In the genomic region with DNA sequence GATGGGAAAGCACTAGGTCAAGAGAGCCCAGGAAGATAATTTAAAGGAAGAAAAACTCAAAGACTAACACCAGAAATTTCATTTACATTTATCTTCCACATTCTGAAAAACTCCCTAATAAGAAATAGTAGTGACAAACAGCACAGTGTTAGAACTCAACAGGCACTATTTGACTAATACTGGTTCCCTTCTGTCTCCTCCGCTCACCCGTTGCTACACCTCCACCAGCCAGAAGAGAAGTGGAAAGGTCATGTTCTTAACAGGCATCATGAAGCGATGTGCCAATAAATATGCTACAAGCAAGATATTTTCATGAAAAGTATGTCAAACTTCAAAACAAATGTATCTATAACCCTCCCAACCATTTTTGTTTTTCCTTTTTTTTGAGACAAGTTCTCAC, we compare ENCODE assay signal across 13 cellular contexts. TPM values are rescaled to one million over a fixed set of nuclear protein-coding genes. Genes with fewer than 3 reads are reported as not detected.
DNase-seq lines count a peak whose midpoint lies in the region; ATAC-seq and TF ChIP-seq lines count a peak whose summit lies in the region.
"Had no signal": no experiment of that assay in that cellular context is flagged by ENCODE, and none has a peak within 500 bp of the region (broad histone marks: within the 10 kb centered on the region; RNA-seq: fewer than 3 reads in every experiment).

No MANE protein-coding gene starts in this region.

- peaks cover 30% of the 10 kb centered on the region for H3K4me1 Mint-ChIP-seq in dendritic cell treated with granulocyte-macrophage colony-stimulating factor and Interleukin-4, amounts not matched to agents 40 ng/mL and 50 ng/mL, for 4 days (ENCODE audit: low read depth)

- H3K4me1 ChIP-seq in BLaER1 treated with 17β-estradiol and CSF1 and Interleukin-3, amounts not matched to agents 10 nM and 100 nM = peaks cover 23 to 74% (median 33%) of the 10 kb centered on the region in 10 experiments
- H3K4me1 ChIP-seq in testis = peaks cover 7% of the 10 kb centered on the region

- peaks cover 0 to 22% (median 10%) of the 10 kb centered on the region in 11 experiments; a peak in 10 of 22 replicates for H3K9me3 ChIP-seq in BLaER1 treated with 17β-estradiol and CSF1 and Interleukin-3, amounts not matched to agents 10 nM and 100 nM (replicated peaks in 1 of 11)
- H3K9me3 ChIP-seq in testis = no peaks in the 10 kb centered on the region
- H3K9me3 ChIP-seq: suprapubic skin had no signal

- peak overlapping the region in 6 of 11 experiments; percentile 31 to 98 (median 91); a peak in 14 of 22 replicates for H3K4me2 ChIP-seq in BLaER1 treated with 17β-estradiol and CSF1 and Interleukin-3, amounts not matched to agents 10 nM and 100 nM

- H3K36me3 ChIP-seq in BLaER1 treated with 17β-estradiol and CSF1 and Interleukin-3, amounts not matched to agents 10 nM and 100 nM = peaks cover 0 to 39% (median 24%) of the 10 kb centered on the region in 11 experiments; a peak in 11 of 22 replicates
- H3K36me3 ChIP-seq in testis (ENCODE audit: low read depth, missing control alignments) = no peaks in the 10 kb centered on the region
- H3K36me3 ChIP-seq: suprapubic skin had no signal

- H3K4me3 Mint-ChIP-seq in dendritic cell treated with granulocyte-macrophage colony-stimulating factor and Interleukin-4, amounts not matched to agents 40 ng/mL and 50 ng/mL, for 4 days = peak overlapping the region; percentile 20
- H3K4me3 Mint-ChIP-seq: activated CD4-positive, alpha-beta T cell treated with anti-CD3 and anti-CD28 coated beads, Interleukin-2, amount 10 ng/mL, durations not matched to agents 24 days and 14 days had no signal

- TF ChIP-seq POLR2A in testis (IDR thresholded peaks at IDR 0.05) = no peak

- no peak overlapping the region for H3K27ac ChIP-seq in BLaER1 treated with 17β-estradiol and CSF1 and Interleukin-3, amounts not matched to agents 10 nM and 100 nM
- no peak overlapping the region for H3K27ac ChIP-seq in testis
- H3K27ac ChIP-seq: suprapubic skin had no signal

- no peaks in the 10 kb centered on the region for H3K9me3 Mint-ChIP-seq in dendritic cell treated with granulocyte-macrophage colony-stimulating factor and Interleukin-4, amounts not matched to agents 40 ng/mL and 50 ng/mL, for 4 days
- H3K9me3 Mint-ChIP-seq: activated CD4-positive, alpha-beta T cell treated with anti-CD3 and anti-CD28 coated beads, Interleukin-2, amount 10 ng/mL, durations not matched to agents 24 days and 14 days had no signal

- H3K9ac ChIP-seq in BLaER1 treated with 17β-estradiol and CSF1 and Interleukin-3, amounts not matched to agents 10 nM and 100 nM = no peak overlapping the region

- peak overlapping the region; percentile 6 for H3K27ac Mint-ChIP-seq in dendritic cell treated with granulocyte-macrophage colony-stimulating factor and Interleukin-4, amounts not matched to agents 40 ng/mL and 50 ng/mL, for 4 days
- H3K27ac Mint-ChIP-seq: activated CD4-positive, alpha-beta T cell treated with anti-CD3 and anti-CD28 coated beads, Interleukin-2, amount 10 ng/mL, durations not matched to agents 24 days and 14 days had no signal

- DNase-seq in posterior cingulate gyrus = no peak
- no peak for DNase-seq in testis
- no peak for DNase-seq in left colon
- DNase-seq in GF-D8 (lab: John Stamatoyannopoulos, UW) = no peak
- DNase-seq: activated CD4-positive, alpha-beta T cell treated with anti-CD3 and anti-CD28 coated beads, Interleukin-2, amount 10 ng/mL, durations not matched to agents 24 days and 14 days; amniotic stem cell; C1 segment of cervical spinal cord; SHP77 treated with DMSO at 0.1 percent for 48 hours had no signal

- peaks cover 96 to 100% (median 99%) of the 10 kb centered on the region in 11 experiments for H4K20me1 ChIP-seq in BLaER1 treated with 17β-estradiol and CSF1 and Interleukin-3, amounts not matched to agents 10 nM and 100 nM

- intact Hi-C loops in dendritic cell treated with granulocyte-macrophage colony-stimulating factor and Interleukin-4, amounts not matched to agents 40 ng/mL and 50 ng/mL, for 4 days (cut with micrococcal nuclease) = loop anchor here (5.0 kb wide), 2 partner anchors 39 to 61 kb away; no protein-coding TSS in a partner anchor
- intact Hi-C loops in posterior cingulate gyrus (cut with DNase I) (loop anchor here (10.0 kb wide), 1 partner anchor 71 kb away; no protein-coding TSS in a partner anchor), testis (cut with DNase I; ENCODE audit: low total_unique reads) (no loop called here), left colon (cut with DNase I, micrococcal nuclease) (no loop called here)

- no peak overlapping the region for H3K4me3 ChIP-seq in BLaER1 treated with 17β-estradiol and CSF1 and Interleukin-3, amounts not matched to agents 10 nM and 100 nM
- no peak overlapping the region for H3K4me3 ChIP-seq in testis
- H3K4me3 ChIP-seq: suprapubic skin had no signal

- H3K27me3 Mint-ChIP-seq in dendritic cell treated with granulocyte-macrophage colony-stimulating factor and Interleukin-4, amounts not matched to agents 40 ng/mL and 50 ng/mL, for 4 days = no peaks in the 10 kb centered on the region
- H3K27me3 Mint-ChIP-seq: activated CD4-positive, alpha-beta T cell treated with anti-CD3 and anti-CD28 coated beads, Interleukin-2, amount 10 ng/mL, durations not matched to agents 24 days and 14 days had no signal

- WGBS in testis, 2 donors = 70 to 71% methylated on average over 3 of the region's 3 CpGs

- H3K36me3 Mint-ChIP-seq in dendritic cell treated with granulocyte-macrophage colony-stimulating factor and Interleukin-4, amounts not matched to agents 40 ng/mL and 50 ng/mL, for 4 days (ENCODE audit: low read depth) = peaks cover 7% of the 10 kb centered on the region

- ATAC-seq in GM18502 (IDR thresholded peaks at IDR 0.05; ENCODE audit: poor library complexity, unreplicated experiment) = peak; percentile 54
- ATAC-seq in HG03039 (IDR thresholded peaks at IDR 0.05; ENCODE audit: unreplicated experiment) = peak; percentile 41
- ATAC-seq in left colon = no peak

- no peak for TF ChIP-seq CTCF in testis (IDR thresholded peaks at IDR 0.05)

- H3K27me3 ChIP-seq in BLaER1 treated with 17β-estradiol and CSF1 and Interleukin-3, amounts not matched to agents 10 nM and 100 nM = no peaks in the 10 kb centered on the region
- H3K27me3 ChIP-seq in testis = no peaks in the 10 kb centered on the region
- H3K27me3 ChIP-seq: suprapubic skin had no signal

RNA-seq across cellular contexts. Expression of a gene that starts 5.7 kb away (rescaled TPM):
- total RNA-seq in testis (10 to 100 TPM; 43.1 to 46.3 TPM), left colon (10 to 100 TPM; 35.8 to 36.7 TPM)
- polyA plus RNA-seq in testis (ENCODE audit: insufficient read depth, low read depth, low replicate concordance) = 9.6 TPM

Comparison
In these comparisons a context has a peak if more than half of its experiments do, and no peak if none do; other contexts are left out.
1. intact Hi-C loops: an anchor here in dendritic cell treated with granulocyte-macrophage colony-stimulating factor and Interleukin-4, amounts not matched to agents 40 ng/mL and 50 ng/mL, for 4 days (5.0 kb wide) and posterior cingulate gyrus (10.0 kb wide); none called in testis and left colon.